Comparison of ENCODE assay signal across 9 cellular contexts in the genomic region with DNA sequence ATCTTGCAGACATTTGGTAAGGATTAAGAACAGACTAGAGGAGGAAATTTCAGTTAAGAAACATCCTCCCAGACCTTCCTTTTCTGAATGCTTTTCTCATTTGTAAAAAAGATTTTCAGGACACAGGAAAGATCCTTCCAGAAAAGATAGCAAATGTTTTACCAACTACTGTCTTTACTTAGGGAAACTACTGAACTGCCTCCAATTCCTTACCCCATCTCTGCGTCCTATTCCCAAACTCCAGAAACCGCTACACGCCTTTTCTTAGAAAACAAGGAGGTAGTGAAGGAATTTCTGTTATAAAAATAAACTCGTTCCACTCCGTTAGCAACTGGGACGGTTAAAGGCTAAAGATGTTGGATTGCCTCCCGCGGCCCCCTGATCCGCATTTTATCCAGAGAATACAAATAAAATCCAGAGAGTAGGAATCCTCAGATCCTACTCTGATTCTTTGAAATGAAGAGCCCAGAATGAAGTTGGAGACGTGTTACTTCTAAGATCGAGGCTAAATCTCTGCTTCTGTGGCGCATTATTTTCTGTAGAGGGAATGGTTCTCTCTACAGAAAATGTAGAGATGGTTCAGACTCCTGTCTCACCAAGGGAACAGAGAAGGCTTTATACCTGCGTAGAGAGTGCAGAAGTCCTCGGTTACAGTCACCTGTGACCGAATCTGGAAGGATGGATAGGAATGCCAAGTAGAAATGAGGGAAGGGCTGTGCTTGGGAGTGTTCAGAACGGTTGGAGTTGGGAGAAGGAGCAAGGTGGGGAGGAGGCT.
DNase-seq lines count a peak whose midpoint lies in the region; ATAC-seq and TF ChIP-seq lines count a peak whose summit lies in the region.
"Had no signal": no experiment of that assay in that cellular context is flagged by ENCODE, and none has a peak within 500 bp of the region (broad histone marks: within the 10 kb centered on the region; RNA-seq: fewer than 3 reads in every experiment).

No MANE protein-coding gene starts in this region.

- H3K4me1 ChIP-seq in skeletal muscle satellite cell (ENCODE audit: control insufficient read depth, insufficient read depth, low read length) = peaks cover 11% of the 10 kb centered on the region

- peaks cover 7% of the 10 kb centered on the region in 2 donors for H3K36me3 Mint-ChIP-seq in activated T-cell treated with anti-CD3 and anti-CD28 coated beads, Interleukin-2, amount 50 U/mL, for 72 hours (ENCODE audit: insufficient read depth in 2 of 2)

- no peak overlapping the region for H3K27ac ChIP-seq in SK-N-MC

- H3K9me3 ChIP-seq in SK-N-MC (ENCODE audit: low read depth, low read length) (no peaks in the 10 kb centered on the region), skeletal muscle satellite cell (replicated peaks; ENCODE audit: low read length) (no peaks in the 10 kb centered on the region)

- H3K9ac ChIP-seq in SK-N-MC (ENCODE audit: insufficient read length) = peak overlapping the region; percentile 73
- H3K9ac ChIP-seq in skeletal muscle satellite cell (ENCODE audit: low read depth, low read length) = peak overlapping the region; percentile 50

- peaks cover 29% of the 10 kb centered on the region for H3K27me3 ChIP-seq in skeletal muscle satellite cell (ENCODE audit: control insufficient read depth, insufficient read depth, low read length)

- H3K4me2 ChIP-seq in skeletal muscle satellite cell (ENCODE audit: low read length) = peak overlapping the region; percentile 89

- peak overlapping the region; percentile 89 for H3K4me3 ChIP-seq in SK-N-MC
- peak overlapping the region; percentile 54 for H3K4me3 ChIP-seq in fibroblast of villous mesenchyme (ENCODE audit: low read depth, low read length)
- H3K4me3 ChIP-seq in skeletal muscle satellite cell (ENCODE audit: low read length) = peak overlapping the region; percentile 70

- peak overlapping the region; percentile 98 for H3K27ac Mint-ChIP-seq in activated T-cell treated with anti-CD3 and anti-CD28 coated beads, Interleukin-2, amount 50 U/mL, for 72 hours
- H3K27ac Mint-ChIP-seq: dendritic cell treated with granulocyte-macrophage colony-stimulating factor and Interleukin-4, amounts not matched to agents 40 ng/mL and 50 ng/mL, for 4 days had no signal

- peak overlapping the region; percentile 84 to 94 for H3K4me3 Mint-ChIP-seq in activated T-cell treated with anti-CD3 and anti-CD28 coated beads, Interleukin-2, amount 50 U/mL, for 72 hours

- no peak for ATAC-seq in activated T-cell treated with anti-CD3 and anti-CD28 coated beads, Interleukin-2, amount 50 U/mL, for 72 hours (replicated peaks in 1 of 2)

- H3K4me1 Mint-ChIP-seq in activated T-cell treated with anti-CD3 and anti-CD28 coated beads, Interleukin-2, amount 50 U/mL, for 72 hours (ENCODE audit: low read depth) = peaks cover 31% of the 10 kb centered on the region

- DNase-seq in activated T-cell treated with anti-CD3 and anti-CD28 coated beads, Interleukin-2, amount 50 U/mL, for 72 hours = no peak
- no peak for DNase-seq in activated T-cell treated with anti-CD3 and anti-CD28 coated beads, Interleukin-2, amount 50 U/mL, for 1 hour
- no peak for DNase-seq in SK-N-MC (ENCODE audit: low read depth, low spot score)
- no peak for DNase-seq in fibroblast of villous mesenchyme (ENCODE audit: low read depth)
- no peak for DNase-seq in NCI-H2107 (lab: John Stamatoyannopoulos, UW)
- DNase-seq in cortex of kidney (lab: John Stamatoyannopoulos, UW) = no peak
- DNase-seq in NCI-H2029 (lab: John Stamatoyannopoulos, UW) = no peak

- H3K9me3 Mint-ChIP-seq in activated T-cell treated with anti-CD3 and anti-CD28 coated beads, Interleukin-2, amount 50 U/mL, for 72 hours = no peaks in the 10 kb centered on the region
- H3K9me3 Mint-ChIP-seq: dendritic cell treated with granulocyte-macrophage colony-stimulating factor and Interleukin-4, amounts not matched to agents 40 ng/mL and 50 ng/mL, for 4 days had no signal

- no peaks in the 10 kb centered on the region for H3K36me3 ChIP-seq in SK-N-MC (ENCODE audit: insufficient read depth, low read length)
- no peaks in the 10 kb centered on the region for H3K36me3 ChIP-seq in skeletal muscle satellite cell (ENCODE audit: insufficient read depth, low read length)

- H3K27me3 Mint-ChIP-seq in activated T-cell treated with anti-CD3 and anti-CD28 coated beads, Interleukin-2, amount 50 U/mL, for 72 hours (ENCODE audit: low read depth) = peaks cover 60% of the 10 kb centered on the region

- TF ChIP-seq CTCF in fibroblast of villous mesenchyme (IDR thresholded peaks at IDR 0.05; ENCODE audit: insufficient read depth, low read depth, low read length) = no peak
